8 cellular contexts compared by ENCODE assay signal in the genomic region with DNA sequence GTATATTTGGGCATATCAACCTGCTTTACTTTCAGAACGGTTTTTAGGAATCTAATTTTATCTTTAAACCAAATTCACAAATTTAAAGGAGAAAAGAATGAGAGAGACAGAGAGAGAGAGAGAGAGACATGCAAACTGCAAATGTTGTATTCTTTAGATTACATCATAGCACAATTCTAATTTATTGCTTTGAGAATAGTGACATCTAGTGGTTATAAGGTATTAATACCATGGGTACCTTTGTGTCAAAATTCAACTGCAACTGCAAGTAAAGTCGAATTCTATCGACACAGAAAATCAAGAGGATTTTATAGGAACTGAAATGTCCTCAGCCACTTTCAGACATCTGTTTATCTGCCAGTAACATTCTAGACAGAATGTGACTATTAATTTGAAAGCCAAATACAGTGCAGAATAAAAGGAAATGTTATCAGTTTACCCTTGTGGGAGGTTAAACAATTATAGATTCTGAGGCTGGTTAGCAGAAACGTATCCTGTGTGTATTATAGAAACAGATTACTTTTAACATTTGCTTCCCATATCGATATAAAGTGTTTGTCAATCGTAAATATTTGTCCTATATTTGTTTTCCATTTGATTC.
A peak's percentile ranks its signal among the peaks of the same experiment; 100 is the strongest.
DNase-seq lines count a peak whose midpoint lies in the region; ATAC-seq and TF ChIP-seq lines count a peak whose summit lies in the region.

No MANE protein-coding gene starts in this region.

- H3K4me3 ChIP-seq in stomach = no peak overlapping the region

- 3 to 8% (median 6%) methylated on average over 6 of the region's 6 CpGs for WGBS in stomach, 5 donors

- TF ChIP-seq CTCF in GM13976 (IDR thresholded peaks at IDR 0.05; ENCODE audit: borderline replicate concordance, control extremely low read depth, extremely low read depth, insufficient read depth, missing control alignments) = peak; percentile 21
- peak in 5 of 7 experiments; percentile 23 to 64 (median 59) for TF ChIP-seq CTCF in stomach (IDR thresholded peaks at IDR 0.05)

- H3K4me1 ChIP-seq in stomach = peaks cover 0 to 4% (median 0%) of the 10 kb centered on the region in 4 donors

- DNase-seq in ACHN = peak; percentile 59
- DNase-seq in GM13976 (ENCODE audit: low spot score) = peak; percentile 38
- DNase-seq in NAMALWA (ENCODE audit: low spot score) = peak; percentile 71
- DNase-seq in SW 1271 (lab: John Stamatoyannopoulos, UW) = peak; percentile 25 to 53
- peak; percentile 20 for DNase-seq in glomerular endothelial cell (ENCODE audit: extremely low read depth, low read depth, low spot score)
- no peak for DNase-seq in stomach
- no peak for DNase-seq in GM19240 (ENCODE audit: insufficient read length, low spot score)

- H3K9me3 ChIP-seq in stomach = no peaks in the 10 kb centered on the region

- intact Hi-C loops in stomach (cut with DNase I; ENCODE audit: low total_unique reads) = loop anchor here (5.0 kb wide), 1 partner anchor 1335 kb away; a partner anchor contains a TSS

- no peaks in the 10 kb centered on the region for H3K27me3 ChIP-seq in stomach

- H3K27ac ChIP-seq in stomach = no peak overlapping the region

- ATAC-seq in HG02642 (IDR thresholded peaks at IDR 0.05; ENCODE audit: poor library complexity, unreplicated experiment) = peak; percentile 86

- TF ChIP-seq EP300 in stomach (IDR thresholded peaks at IDR 0.05) = no peak

- no peak for TF ChIP-seq POLR2A in stomach (IDR thresholded peaks at IDR 0.05)

- in situ Hi-C loops in ACHN (cut with HindIII; ENCODE audit: low pct_ligation_motif_present, low pct_unique_long_range_greater_than_20kb, low sequenced_read_pairs) (no loop called here), GM13976 (cut with MboI; ENCODE audit: low sequenced_read_pairs, unreplicated experiment) (loop anchor here (25.0 kb wide), 1 partner anchor 1330 kb away; a partner anchor contains a TSS)

- H3K36me3 ChIP-seq in stomach = no peaks in the 10 kb centered on the region

Comparison
In these comparisons a context has a peak if more than half of its experiments do, and no peak if none do; other contexts are left out.
1. DNase-seq: peak in ACHN (single experiment), GM13976 (single experiment), NAMALWA (single experiment), SW 1271 (2 of 2) and glomerular endothelial cell (single experiment); none in stomach (single experiment) and GM19240 (single experiment).